ENCODE assay signal across 3 cellular contexts in the genomic region with DNA sequence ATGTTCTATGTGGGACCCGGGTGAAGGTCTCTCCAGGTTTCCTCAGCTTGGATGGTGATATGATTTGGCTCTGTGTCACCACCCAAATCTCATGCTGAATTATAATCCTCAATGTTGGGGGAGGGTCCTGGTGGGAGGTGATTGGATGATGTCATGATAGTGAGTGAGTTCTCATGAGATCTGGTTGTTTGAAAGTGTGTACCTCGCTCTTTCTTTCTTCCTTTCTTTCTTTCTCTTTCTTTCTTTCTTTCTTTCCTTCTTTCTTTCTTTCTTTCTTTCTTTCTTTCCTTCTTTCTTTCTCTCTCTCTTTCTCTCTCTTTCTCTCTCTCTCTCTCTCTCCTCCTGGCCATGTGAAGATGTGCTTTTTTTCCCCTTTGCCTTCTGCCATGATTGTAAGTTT.
TF ChIP-seq lines count a peak whose summit lies in the region.
"Not testable (repeated sequence)": the region's sequence is repeated elsewhere in the genome, so short reads cannot be mapped to it uniquely, and the experiment has no call there.

No MANE protein-coding gene starts in this region.

TF ChIP-seq in HEK293, 187 proteins besides CTCF, POLR2A, EP300 and RAD21:
- TF ChIP-seq ZNF366 (tag by site-specific recombination; conservative IDR thresholded peaks at IDR 0.05) = peak; percentile 54
- peak; percentile 30; the same call in 1 of the 2 replicates for TF ChIP-seq PRDM1 (tag by site-specific recombination; IDR thresholded peaks at IDR 0.05)
- TF ChIP-seq, protein P1, sequence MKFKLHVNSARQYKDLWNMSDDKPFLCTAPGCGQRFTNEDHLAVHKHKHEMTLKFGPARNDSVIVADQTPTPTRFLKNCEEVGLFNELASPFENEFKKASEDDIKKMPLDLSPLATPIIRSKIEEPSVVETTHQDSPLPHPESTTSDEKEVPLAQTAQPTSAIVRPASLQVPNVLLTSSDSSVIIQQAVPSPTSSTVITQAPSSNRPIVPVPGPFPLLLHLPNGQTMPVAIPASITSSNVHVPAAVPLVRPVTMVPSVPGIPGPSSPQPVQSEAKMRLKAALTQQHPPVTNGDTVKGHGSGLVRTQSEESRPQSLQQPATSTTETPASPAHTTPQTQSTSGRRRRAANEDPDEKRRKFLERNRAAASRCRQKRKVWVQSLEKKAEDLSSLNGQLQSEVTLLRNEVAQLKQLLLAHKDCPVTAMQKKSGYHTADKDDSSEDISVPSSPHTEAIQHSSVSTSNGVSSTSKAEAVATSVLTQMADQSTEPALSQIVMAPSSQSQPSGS (tag by site-specific recombination; IDR thresholded peaks at IDR 0.05; ENCODE audit: low read depth) = peak; percentile 73

TF ChIP-seq in K562, 482 proteins besides CTCF, POLR2A, EP300 and RAD21:
- TF ChIP-seq, protein P2, sequence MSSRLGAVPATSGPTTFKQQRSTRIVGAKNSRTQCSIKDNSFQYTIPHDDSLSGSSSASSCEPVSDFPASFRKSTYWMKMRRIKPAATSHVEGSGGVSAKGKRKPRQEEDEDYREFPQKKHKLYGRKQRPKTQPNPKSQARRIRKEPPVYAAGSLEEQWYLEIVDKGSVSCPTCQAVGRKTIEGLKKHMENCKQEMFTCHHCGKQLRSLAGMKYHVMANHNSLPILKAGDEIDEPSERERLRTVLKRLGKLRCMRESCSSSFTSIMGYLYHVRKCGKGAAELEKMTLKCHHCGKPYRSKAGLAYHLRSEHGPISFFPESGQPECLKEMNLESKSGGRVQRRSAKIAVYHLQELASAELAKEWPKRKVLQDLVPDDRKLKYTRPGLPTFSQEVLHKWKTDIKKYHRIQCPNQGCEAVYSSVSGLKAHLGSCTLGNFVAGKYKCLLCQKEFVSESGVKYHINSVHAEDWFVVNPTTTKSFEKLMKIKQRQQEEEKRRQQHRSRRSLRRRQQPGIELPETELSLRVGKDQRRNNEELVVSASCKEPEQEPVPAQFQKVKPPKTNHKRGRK (tag; IDR thresholded peaks at IDR 0.05) = peak; percentile 30; the same call in 1 of the 2 replicates

TF ChIP-seq in HepG2, 621 proteins besides CTCF, POLR2A, EP300 and RAD21:
- TF ChIP-seq ATF7 (IDR thresholded peaks at IDR 0.05) = peak; percentile 50; the same call in 1 of the 2 replicates
- not testable (repeated sequence) for TF ChIP-seq ATF7 (CRISPR knock-in tag; IDR thresholded peaks at IDR 0.05)
